8 cellular contexts compared by ENCODE assay signal in genomic region chr13:98977568-98978270, GRCh38. TPM values are rescaled to one million over a fixed set of nuclear protein-coding genes. Genes with fewer than 3 reads are reported as not detected.
A peak's percentile ranks its signal among the peaks of the same experiment; 100 is the strongest.
DNase-seq lines count a peak whose midpoint lies in the region; ATAC-seq and TF ChIP-seq lines count a peak whose summit lies in the region.

A gene with protein sequence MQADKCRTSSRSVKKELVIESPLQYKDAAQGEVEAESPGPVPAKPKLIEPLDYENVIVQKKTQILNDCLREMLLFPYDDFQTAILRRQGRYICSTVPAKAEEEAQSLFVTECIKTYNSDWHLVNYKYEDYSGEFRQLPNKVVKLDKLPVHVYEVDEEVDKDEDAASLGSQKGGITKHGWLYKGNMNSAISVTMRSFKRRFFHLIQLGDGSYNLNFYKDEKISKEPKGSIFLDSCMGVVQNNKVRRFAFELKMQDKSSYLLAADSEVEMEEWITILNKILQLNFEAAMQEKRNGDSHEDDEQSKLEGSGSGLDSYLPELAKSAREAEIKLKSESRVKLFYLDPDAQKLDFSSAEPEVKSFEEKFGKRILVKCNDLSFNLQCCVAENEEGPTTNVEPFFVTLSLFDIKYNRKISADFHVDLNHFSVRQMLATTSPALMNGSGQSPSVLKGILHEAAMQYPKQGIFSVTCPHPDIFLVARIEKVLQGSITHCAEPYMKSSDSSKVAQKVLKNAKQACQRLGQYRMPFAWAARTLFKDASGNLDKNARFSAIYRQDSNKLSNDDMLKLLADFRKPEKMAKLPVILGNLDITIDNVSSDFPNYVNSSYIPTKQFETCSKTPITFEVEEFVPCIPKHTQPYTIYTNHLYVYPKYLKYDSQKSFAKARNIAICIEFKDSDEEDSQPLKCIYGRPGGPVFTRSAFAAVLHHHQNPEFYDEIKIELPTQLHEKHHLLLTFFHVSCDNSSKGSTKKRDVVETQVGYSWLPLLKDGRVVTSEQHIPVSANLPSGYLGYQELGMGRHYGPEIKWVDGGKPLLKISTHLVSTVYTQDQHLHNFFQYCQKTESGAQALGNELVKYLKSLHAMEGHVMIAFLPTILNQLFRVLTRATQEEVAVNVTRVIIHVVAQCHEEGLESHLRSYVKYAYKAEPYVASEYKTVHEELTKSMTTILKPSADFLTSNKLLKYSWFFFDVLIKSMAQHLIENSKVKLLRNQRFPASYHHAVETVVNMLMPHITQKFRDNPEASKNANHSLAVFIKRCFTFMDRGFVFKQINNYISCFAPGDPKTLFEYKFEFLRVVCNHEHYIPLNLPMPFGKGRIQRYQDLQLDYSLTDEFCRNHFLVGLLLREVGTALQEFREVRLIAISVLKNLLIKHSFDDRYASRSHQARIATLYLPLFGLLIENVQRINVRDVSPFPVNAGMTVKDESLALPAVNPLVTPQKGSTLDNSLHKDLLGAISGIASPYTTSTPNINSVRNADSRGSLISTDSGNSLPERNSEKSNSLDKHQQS (N-terminal part only) (minus strand): TSS chr13:98978064. CDS start chr13:98977909, 155 bp downstream.

- DNase-seq in BJ (ENCODE audit: low read depth) (no peak), NCI-H774 (lab: John Stamatoyannopoulos, UW) (peak; percentile 40), ecto neural progenitor cell (ENCODE audit: low spot score) (peak; percentile 77), lung microvascular endothelial cell (ENCODE audit: low read depth in 2 of 2) (peak; percentile 92 to 93), T-helper 9 cell (no peak), Kasumi-1 (lab: John Stamatoyannopoulos, UW) (no peak)

- CTCF ChIA-PET in BJ (lab: Yijun Ruan, JAX) = interaction anchor here (1.0 to 1.4 kb wide), 4 partner anchors 12 to 43 kb away, joined by 3 to 4 read pairs (median 4); no protein-coding TSS in a partner anchor

- POLR2A ChIA-PET in BJ (lab: Charles Lee) = no interaction called here

- peak within 1 kb of the TSS; percentile 97 for H3K27ac ChIP-seq in temporal lobe (ENCODE audit: low read depth, low read length)

- H3K4me3 ChIP-seq in BJ (ENCODE audit: low read depth, low read length) = peak within 1 kb of the TSS; percentile 35

- no peak for TF ChIP-seq CTCF in BJ (IDR thresholded peaks at IDR 0.05; ENCODE audit: insufficient read depth, low read depth, low read length)

- no peaks in the 10 kb centered on the region for H3K27me3 ChIP-seq in BJ (ENCODE audit: control insufficient read depth, insufficient read depth, low read length)

- no peak for ATAC-seq in HG02642 (IDR thresholded peaks at IDR 0.05; ENCODE audit: poor library complexity, unreplicated experiment)

- H3K36me3 ChIP-seq in BJ (ENCODE audit: control insufficient read depth, insufficient read depth, low read length) = no peaks in the 10 kb centered on the region

RNA-seq across cellular contexts. Expression of the gene that starts here (rescaled TPM):
- polyA plus RNA-seq in BJ (2011; rRNA removed) = 14.5 and 17.1 TPM in 2 replicates
- 13.7 and 15.4 TPM in 2 replicates for polyA minus RNA-seq in BJ (2011; rRNA and poly(A)+ RNA removed)
- total RNA-seq in lung microvascular endothelial cell (251 and 480 TPM in 2 replicates), temporal lobe (137 TPM)

Comparison
In these comparisons a context has a peak if more than half of its experiments do, and no peak if none do; other contexts are left out.
1. DNase-seq: peak in NCI-H774 (single experiment), ecto neural progenitor cell (single experiment) and lung microvascular endothelial cell (2 of 2); none in BJ (single experiment), T-helper 9 cell (single experiment) and Kasumi-1 (0 of 2).